8 cellular contexts compared by ENCODE assay signal in genomic region chr12:14948672-14949071, GRCh38. TPM values are rescaled to one million over a fixed set of nuclear protein-coding genes. Genes with fewer than 3 reads are reported as not detected.
DNase-seq lines count a peak whose midpoint lies in the region; ATAC-seq and TF ChIP-seq lines count a peak whose summit lies in the region.

No MANE protein-coding gene starts in this region.

- peak; percentile 69 for DNase-seq in GDM1 (lab: John Stamatoyannopoulos, UW)
- DNase-seq in coronary artery (ENCODE audit: low spot score) = no peak
- no peak for DNase-seq in lower lobe of right lung
- DNase-seq in suprapubic skin (ENCODE audit: low spot score in 2 of 2) = no peak
- no peak for DNase-seq in effector CD8-positive, alpha-beta T cell (lab: John Stamatoyannopoulos, UW)

- H3K4me2 ChIP-seq in SU-DHL-6 (ENCODE audit: low read depth, low read length, poor library complexity, severe bottlenecking) = peak overlapping the region; percentile 71

- H3K4me1 ChIP-seq in lower lobe of right lung = peaks cover 84% of the 10 kb centered on the region
- H3K4me1 ChIP-seq in suprapubic skin = peaks cover 65% of the 10 kb centered on the region

- peak in 1 of 2 donors; percentile 28 for TF ChIP-seq POLR2A in suprapubic skin (IDR thresholded peaks at IDR 0.05)

- no peaks in the 10 kb centered on the region for H3K9me2 ChIP-seq in SU-DHL-6 (replicated peaks; ENCODE audit: insufficient read depth, low read length)

- peaks cover 49% of the 10 kb centered on the region for H3K79me2 ChIP-seq in SU-DHL-6 (ENCODE audit: insufficient read depth, low read length)

- peaks cover 66% of the 10 kb centered on the region for H3F3A ChIP-seq in SU-DHL-6 (ENCODE audit: insufficient read depth)

- WGBS in suprapubic skin = 44% methylated on average over 3 of the region's 3 CpGs

- H3K9ac ChIP-seq in SU-DHL-6 (ENCODE audit: low read length) = peak overlapping the region; percentile 62

- peak; percentile 91 for ATAC-seq in GM19468 (IDR thresholded peaks at IDR 0.05; ENCODE audit: extremely low read depth, unreplicated experiment)
- ATAC-seq in HG03558 (IDR thresholded peaks at IDR 0.05; ENCODE audit: extremely low read depth, unreplicated experiment) = peak; percentile 88
- peak; percentile 74 to 87 for ATAC-seq in lower lobe of right lung

- peaks cover 11% of the 10 kb centered on the region for H4K20me1 ChIP-seq in SU-DHL-6 (ENCODE audit: low read depth, low read length)

- no peaks in the 10 kb centered on the region for H3K27me3 ChIP-seq in SU-DHL-6 (ENCODE audit: low read length)
- H3K27me3 ChIP-seq in lower lobe of right lung (ENCODE audit: low read depth) = no peaks in the 10 kb centered on the region
- no peaks in the 10 kb centered on the region for H3K27me3 ChIP-seq in suprapubic skin

- no peak overlapping the region for H2AFZ ChIP-seq in SU-DHL-6 (ENCODE audit: low read depth, low read length, severe bottlenecking)

- TF ChIP-seq CTCF in SU-DHL-6 (IDR thresholded peaks at IDR 0.05; ENCODE audit: insufficient read depth, low read length, poor library complexity, severe bottlenecking) (no peak), coronary artery (IDR thresholded peaks at IDR 0.05) (no peak), lower lobe of right lung (IDR thresholded peaks at IDR 0.05) (no peak), suprapubic skin (IDR thresholded peaks at IDR 0.05) (no peak)

- intact Hi-C loops in lower lobe of right lung (cut with DNase I) = no loop called here

- H3K36me3 ChIP-seq in SU-DHL-6 (ENCODE audit: low read length) (peaks cover 54% of the 10 kb centered on the region), lower lobe of right lung (peaks cover 61% of the 10 kb centered on the region), suprapubic skin (peaks cover 23% of the 10 kb centered on the region)

- peak overlapping the region; percentile 96 for H3K27ac ChIP-seq in SU-DHL-6 (ENCODE audit: low read depth, low read length)
- H3K27ac ChIP-seq in coronary artery = peak overlapping the region; percentile 82 to 86
- H3K27ac ChIP-seq in lower lobe of right lung = peak overlapping the region; percentile 75
- peak overlapping the region; percentile 49 for H3K27ac ChIP-seq in suprapubic skin

- H3K4me3 ChIP-seq in SU-DHL-6 (ENCODE audit: insufficient read depth, low read length, poor library complexity, severe bottlenecking) (peak overlapping the region; percentile 28), coronary artery (peak overlapping the region; percentile 56), lower lobe of right lung (peak overlapping the region; percentile 20), suprapubic skin (no peak overlapping the region)

- no peaks in the 10 kb centered on the region for H3K9me3 ChIP-seq in SU-DHL-6 (ENCODE audit: insufficient read depth, low read length)
- no peaks in the 10 kb centered on the region for H3K9me3 ChIP-seq in lower lobe of right lung
- H3K9me3 ChIP-seq in suprapubic skin = no peaks in the 10 kb centered on the region

- TF ChIP-seq EP300 in suprapubic skin (IDR thresholded peaks at IDR 0.05) = no peak

RNA-seq across cellular contexts. Expression of gene ERP27, which starts 10.3 kb away (rescaled TPM):
- total RNA-seq in lower lobe of right lung = 16.2 TPM
- total RNA-seq in suprapubic skin = 1 to 10 TPM in 1 of 4 donors, under 1 TPM in 2, not detected in 1; 0.21 to 2.5 (median 0.91) TPM

RNA-seq across cellular contexts. Expression of gene ARHGDIB, which starts 12.7 kb away (rescaled TPM):
- total RNA-seq in lower lobe of right lung (313 TPM), suprapubic skin (100 to 1,000 TPM in 1 of 4 donors, 10 to 100 TPM in 3; 74.7 to 109 (median 85.4) TPM)

RNA-seq across cellular contexts. Expression of gene PDE6H, which starts 24.2 kb away (rescaled TPM):
- total RNA-seq in lower lobe of right lung = 0.53 TPM
- total RNA-seq in suprapubic skin = not detected
